ENCODE assay signal across 23 cellular contexts in the genomic region with DNA sequence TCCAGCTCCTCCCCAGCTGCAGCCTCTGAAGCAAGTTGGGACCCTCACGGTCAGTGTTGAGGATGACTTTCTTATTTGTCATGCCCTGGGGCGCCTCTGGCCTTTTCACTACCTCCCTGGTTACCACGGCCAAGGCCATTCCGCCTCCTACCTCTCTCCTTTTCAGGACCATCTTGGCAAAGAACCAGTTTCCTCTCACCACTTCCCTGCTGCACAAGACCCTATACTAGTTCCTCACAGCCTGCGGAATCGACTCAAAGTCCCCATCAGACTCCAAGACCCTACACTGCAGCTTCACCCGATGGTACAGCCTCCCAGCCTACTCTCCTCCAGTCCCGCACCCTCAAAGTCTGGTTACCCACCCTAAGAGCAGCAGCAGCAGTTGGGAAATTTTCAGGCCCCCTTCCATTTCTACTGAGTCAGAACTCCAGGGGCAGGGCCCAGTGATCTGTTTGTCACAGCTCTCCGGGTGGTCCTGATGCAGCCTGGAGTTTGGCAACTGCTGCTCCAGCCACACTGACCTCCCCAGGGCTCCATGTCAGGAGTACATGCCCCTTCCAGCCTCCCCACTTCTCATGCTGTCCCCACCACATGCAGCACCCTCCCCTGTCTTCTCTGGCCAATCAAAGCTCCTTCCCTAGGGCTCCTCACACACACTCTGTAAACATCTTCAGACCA. TPM values are rescaled to one million over a fixed set of nuclear protein-coding genes. Genes with fewer than 3 reads are reported as not detected.
DNase-seq lines count a peak whose midpoint lies in the region; ATAC-seq and TF ChIP-seq lines count a peak whose summit lies in the region.
"Had no signal": no experiment of that assay in that cellular context is flagged by ENCODE, and none has a peak within 500 bp of the region (broad histone marks: within the 10 kb centered on the region; RNA-seq: fewer than 3 reads in every experiment).

No MANE protein-coding gene starts in this region.

- H4K91ac ChIP-seq in neuronal stem cell (ENCODE audit: low read depth, low read length, poor library complexity): no peak overlapping the region

- DNase-seq in left ventricle myocardium inferior: no peak
- no peak for DNase-seq in Right ventricle myocardium superior
- DNase-seq in esophagus muscularis mucosa (ENCODE audit: extremely low spot score): no peak
- DNase-seq in neuronal stem cell (ENCODE audit: low spot score): no peak
- DNase-seq in uterus: no peak
- no peak for DNase-seq in activated T-helper 2 cell treated with anti-CD3 and anti-CD28 coated beads, Interferon-gamma antibody, Interleukin-2, Interleukin-4, amounts not matched to agents 10 μg/mL and 5 μg/mL and 100 μg/mL, durations not matched to agents 14 hours and 24 hours and 36 hours (ENCODE audit: low spot score)
- DNase-seq in NCI-H2081 treated with DMSO at 0.1 percent for 48 hours (lab: John Stamatoyannopoulos, UW): no peak
- no peak for DNase-seq in ACHN
- DNase-seq: activated CD4-positive, alpha-beta memory T cell treated with anti-CD3 and anti-CD28 coated beads for 36 hours; activated naive CD4-positive, alpha-beta T cell treated with Interleukin-2 at 50 U/mL for 16 hours; activated T-cell treated with anti-CD3 and anti-CD28 coated beads for 4 hours; Calu3; foreskin fibroblast; HCEC 1CT; IMR-90; NCI-H1436; NCI-H2171; NCI-H69; nucleus accumbens; stimulated activated CD4-positive, alpha-beta T cell treated with anti-CD3 and anti-CD28 coated beads, Interleukin-1b, Interleukin-23, amount 100 ng/mL, for 48 hours; stimulated activated naive CD4-positive, alpha-beta T cell treated with Interleukin-2 at 50 U/mL for 16 hours had no signal

- H3K9me3 Mint-ChIP-seq in activated T-helper 2 cell treated with anti-CD3 and anti-CD28 coated beads, Interferon-gamma antibody, Interleukin-2, Interleukin-4, amounts not matched to agents 10 μg/mL and 5 μg/mL and 100 μg/mL, durations not matched to agents 14 hours and 24 hours and 36 hours: no peaks in the 10 kb centered on the region
- H3K9me3 Mint-ChIP-seq: activated CD4-positive, alpha-beta memory T cell treated with anti-CD3 and anti-CD28 coated beads for 36 hours; type B pancreatic cell had no signal

- no peak for ATAC-seq in Right ventricle myocardium superior (ENCODE audit: poor library complexity)

- no peak overlapping the region for H2AK5ac ChIP-seq in neuronal stem cell (ENCODE audit: low read depth, low read length)

- H3K4me1 ChIP-seq in left ventricle myocardium inferior: peaks cover 36% of the 10 kb centered on the region
- H3K4me1 ChIP-seq in esophagus muscularis mucosa: peaks cover 0 to 6% (median 2%) of the 10 kb centered on the region in 4 donors
- peaks cover 0 to 13% of the 10 kb centered on the region in 2 donors for H3K4me1 ChIP-seq in neuronal stem cell (ENCODE audit: control insufficient read depth in 2 of 2, insufficient read depth in 1 of 2, low read depth in 1 of 2, low read length in 2 of 2)
- H3K4me1 ChIP-seq in uterus: no peaks in the 10 kb centered on the region

- H2BK15ac ChIP-seq in neuronal stem cell (ENCODE audit: low read length): peak overlapping the region; percentile 16

- peaks cover 9% of the 10 kb centered on the region for H3K4me1 Mint-ChIP-seq in activated T-helper 2 cell treated with anti-CD3 and anti-CD28 coated beads, Interferon-gamma antibody, Interleukin-2, Interleukin-4, amounts not matched to agents 10 μg/mL and 5 μg/mL and 100 μg/mL, durations not matched to agents 14 hours and 24 hours and 36 hours (ENCODE audit: low read depth)

- no peak overlapping the region for H3K27ac Mint-ChIP-seq in activated T-helper 2 cell treated with anti-CD3 and anti-CD28 coated beads, Interferon-gamma antibody, Interleukin-2, Interleukin-4, amounts not matched to agents 10 μg/mL and 5 μg/mL and 100 μg/mL, durations not matched to agents 14 hours and 24 hours and 36 hours
- H3K27ac Mint-ChIP-seq: activated CD4-positive, alpha-beta memory T cell treated with anti-CD3 and anti-CD28 coated beads for 36 hours; type B pancreatic cell had no signal

- H2BK5ac ChIP-seq in neuronal stem cell (ENCODE audit: low read length): no peak overlapping the region

- no peak overlapping the region for H3K4ac ChIP-seq in neuronal stem cell (ENCODE audit: low read length)

- H3K4me3 Mint-ChIP-seq in activated T-helper 2 cell treated with anti-CD3 and anti-CD28 coated beads, Interferon-gamma antibody, Interleukin-2, Interleukin-4, amounts not matched to agents 10 μg/mL and 5 μg/mL and 100 μg/mL, durations not matched to agents 14 hours and 24 hours and 36 hours (ENCODE audit: low read depth): no peak overlapping the region
- H3K4me3 Mint-ChIP-seq: activated CD4-positive, alpha-beta memory T cell treated with anti-CD3 and anti-CD28 coated beads for 36 hours; type B pancreatic cell had no signal

- TF ChIP-seq POLR2A in esophagus muscularis mucosa (IDR thresholded peaks at IDR 0.05; ENCODE audit: low read depth) (no peak), uterus (IDR thresholded peaks at IDR 0.05) (no peak)

- TF ChIP-seq CTCF in left ventricle myocardium inferior (IDR thresholded peaks at IDR 0.05; ENCODE audit: borderline replicate concordance) (no peak), esophagus muscularis mucosa (IDR thresholded peaks at IDR 0.05) (no peak), uterus (IDR thresholded peaks at IDR 0.05) (no peak)

- H3K4me2 ChIP-seq in neuronal stem cell (ENCODE audit: insufficient read depth, low read length, poor library complexity, severe bottlenecking): no peak overlapping the region

- H3K36me3 Mint-ChIP-seq in activated T-helper 2 cell treated with anti-CD3 and anti-CD28 coated beads, Interferon-gamma antibody, Interleukin-2, Interleukin-4, amounts not matched to agents 10 μg/mL and 5 μg/mL and 100 μg/mL, durations not matched to agents 14 hours and 24 hours and 36 hours (ENCODE audit: low read depth): no peaks in the 10 kb centered on the region
- H3K36me3 Mint-ChIP-seq: activated CD4-positive, alpha-beta memory T cell treated with anti-CD3 and anti-CD28 coated beads for 36 hours; type B pancreatic cell had no signal

- H3K9me3 ChIP-seq in left ventricle myocardium inferior (replicated peaks) (no peaks in the 10 kb centered on the region), esophagus muscularis mucosa (no peaks in the 10 kb centered on the region), neuronal stem cell (replicated peaks in 1 of 2; ENCODE audit: control insufficient read depth in 2 of 2, insufficient read depth in 1 of 2, low read depth in 1 of 2, low read length in 2 of 2) (no peaks in the 10 kb centered on the region), uterus (no peaks in the 10 kb centered on the region)

- H3K9ac ChIP-seq in neuronal stem cell (ENCODE audit: low read depth, low read length, poor library complexity): no peak overlapping the region

- H2BK120ac ChIP-seq in neuronal stem cell (ENCODE audit: low read depth, low read length): no peak overlapping the region

- H3K18ac ChIP-seq in neuronal stem cell (ENCODE audit: low read length): peak overlapping the region; percentile 80

- no peaks in the 10 kb centered on the region for H3K79me1 ChIP-seq in neuronal stem cell (ENCODE audit: low read depth, low read length)

- no peak overlapping the region for H2AFZ ChIP-seq in neuronal stem cell (ENCODE audit: low read length)

- H3K4me3 ChIP-seq in left ventricle myocardium inferior: peak overlapping the region; percentile 63
- peak overlapping the region in 2 of 4 donors; percentile 43 to 51 for H3K4me3 ChIP-seq in esophagus muscularis mucosa
- H3K4me3 ChIP-seq in neuronal stem cell (ENCODE audit: low read length in 2 of 2): no peak overlapping the region
- no peak overlapping the region for H3K4me3 ChIP-seq in uterus

- H3K36me3 ChIP-seq in left ventricle myocardium inferior (peaks cover 4% of the 10 kb centered on the region), esophagus muscularis mucosa (peaks cover 0 to 55% (median 0%) of the 10 kb centered on the region in 4 donors), neuronal stem cell (replicated peaks in 1 of 2; ENCODE audit: control insufficient read depth in 2 of 2, insufficient read depth in 2 of 2, low read length in 2 of 2) (no peaks in the 10 kb centered on the region), uterus (no peaks in the 10 kb centered on the region)

- no peak for TF ChIP-seq EP300 in esophagus muscularis mucosa (IDR thresholded peaks at IDR 0.05)

- WGBS in esophagus muscularis mucosa: 72% methylated on average over 9 of the region's 9 CpGs
- WGBS in neuronal stem cell (ENCODE audit: extremely low coverage in 2 of 2, insufficient read length in 2 of 2, insufficient replicate concordance in 1 of 2), 2 donors: no CpG with 5 or more reads among the region's 9 CpGs

- peak overlapping the region; percentile 88 for H3K27ac ChIP-seq in left ventricle myocardium inferior (replicated peaks)
- H3K27ac ChIP-seq in esophagus muscularis mucosa (replicated peaks in 1 of 4): peak overlapping the region; percentile 3 to 69 (median 37)
- H3K27ac ChIP-seq in neuronal stem cell (replicated peaks; ENCODE audit: low read length): no peak overlapping the region
- peak overlapping the region; percentile 21 to 47 for H3K27ac ChIP-seq in uterus

- H2BK12ac ChIP-seq in neuronal stem cell (ENCODE audit: low read length): no peak overlapping the region

- H3K23ac ChIP-seq in neuronal stem cell (ENCODE audit: low read depth, low read length, poor library complexity): peak overlapping the region; percentile 18

- intact Hi-C loops in left ventricle myocardium inferior (cut with micrococcal nuclease): no loop called here
- intact Hi-C loops in Right ventricle myocardium superior (cut with DNase I): no loop called here
- intact Hi-C loops in esophagus muscularis mucosa (cut with DNase I): no loop called here
- intact Hi-C loops in uterus (cut with DNase I; ENCODE audit: low total_unique reads): no loop called here
- intact Hi-C loops in activated T-helper 2 cell treated with anti-CD3 and anti-CD28 coated beads, Interferon-gamma antibody, Interleukin-2, Interleukin-4, amounts not matched to agents 10 μg/mL and 5 μg/mL and 100 μg/mL, durations not matched to agents 14 hours and 24 hours and 36 hours (cut with micrococcal nuclease): no loop called here

- in situ Hi-C loops in ACHN (cut with HindIII; ENCODE audit: low pct_ligation_motif_present, low pct_unique_long_range_greater_than_20kb, low sequenced_read_pairs): no loop called here

- H3K14ac ChIP-seq in neuronal stem cell (ENCODE audit: low read length): no peak overlapping the region

- no peaks in the 10 kb centered on the region for H3K27me3 Mint-ChIP-seq in activated T-helper 2 cell treated with anti-CD3 and anti-CD28 coated beads, Interferon-gamma antibody, Interleukin-2, Interleukin-4, amounts not matched to agents 10 μg/mL and 5 μg/mL and 100 μg/mL, durations not matched to agents 14 hours and 24 hours and 36 hours (ENCODE audit: low read depth)

- H4K8ac ChIP-seq in neuronal stem cell (ENCODE audit: low read depth, low read length): no peak overlapping the region

- H3K27me3 ChIP-seq in left ventricle myocardium inferior (ENCODE audit: low read depth) (no peaks in the 10 kb centered on the region), esophagus muscularis mucosa (no peaks in the 10 kb centered on the region), neuronal stem cell (ENCODE audit: control insufficient read depth in 3 of 3, insufficient read depth in 3 of 3, low read depth in 1 of 3, low read length in 3 of 3) (peaks cover 0 to 50% (median 0%) of the 10 kb centered on the region in 3 experiments), uterus (no peaks in the 10 kb centered on the region)

RNA-seq across cellular contexts. Expression of a gene that starts 5.4 kb away (rescaled TPM):
- total RNA-seq in left ventricle myocardium inferior: 250 TPM
- total RNA-seq in Right ventricle myocardium superior: 238 TPM
- total RNA-seq in esophagus muscularis mucosa: 100 to 1,000 TPM; 163 to 367 (median 253) TPM
- 0.24 TPM for polyA plus RNA-seq in neuronal stem cell (2013, experiment 1 of 2)
- 0.25 TPM for polyA plus RNA-seq in neuronal stem cell (2013, experiment 2 of 2)
- 100 to 1,000 TPM; 122 to 949 (median 380) TPM for total RNA-seq in uterus
- total RNA-seq in activated T-helper 2 cell treated with anti-CD3 and anti-CD28 coated beads, Interferon-gamma antibody, Interleukin-2, Interleukin-4, amounts not matched to agents 10 μg/mL and 5 μg/mL and 100 μg/mL, durations not matched to agents 14 hours and 24 hours and 36 hours: not detected in 2 replicates
- total RNA-seq: activated CD4-positive, alpha-beta memory T cell treated with anti-CD3 and anti-CD28 coated beads for 36 hours; Calu3; MCF 10A had no signal

Comparison
In these comparisons a context has a peak if more than half of its experiments do, and no peak if none do; other contexts are left out.
1. RNA of a gene that starts 5.4 kb away (total RNA-seq): 122 to 949 TPM in uterus, 163 to 367 TPM in esophagus muscularis mucosa, 250 TPM in left ventricle myocardium inferior (single experiment) and 238 TPM in Right ventricle myocardium superior (single experiment); not detected in activated T-helper 2 cell treated with anti-CD3 and anti-CD28 coated beads, Interferon-gamma antibody, Interleukin-2, Interleukin-4, amounts not matched to agents 10 μg/mL and 5 μg/mL and 100 μg/mL, durations not matched to agents 14 hours and 24 hours and 36 hours; every median in the first group is over 100 times any median in the second.